ENCODE assay signal across 11 cellular contexts in the genomic region with DNA sequence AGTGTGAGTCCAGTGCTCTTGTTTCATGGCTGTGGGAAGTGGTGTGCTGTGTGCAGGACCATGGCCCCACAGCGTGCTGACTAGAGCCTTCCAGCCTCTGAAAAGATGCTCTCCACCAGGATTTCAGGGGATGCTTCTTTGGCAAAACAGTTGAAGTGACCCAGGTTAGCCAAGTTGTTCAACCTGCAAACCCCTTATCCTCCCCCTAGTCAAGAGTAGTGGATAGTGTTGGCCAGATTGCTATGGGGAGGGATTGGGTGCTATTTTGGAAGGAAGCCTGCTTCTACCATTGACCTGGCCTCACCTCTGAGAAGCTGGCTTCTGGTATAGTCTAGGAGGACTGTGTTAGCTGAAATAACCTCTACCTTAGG. TPM values are rescaled to one million over a fixed set of nuclear protein-coding genes. Genes with fewer than 3 reads are reported as not detected.
DNase-seq lines count a peak whose midpoint lies in the region; ATAC-seq and TF ChIP-seq lines count a peak whose summit lies in the region.
"Had no signal": no experiment of that assay in that cellular context is flagged by ENCODE, and none has a peak within 500 bp of the region (broad histone marks: within the 10 kb centered on the region; RNA-seq: fewer than 3 reads in every experiment).

No MANE protein-coding gene starts in this region.

- H3K4me2 ChIP-seq in HCT116 (ENCODE audit: low read length) = peak overlapping the region; percentile 95; the same call in 1 of the 2 replicates

- no peak overlapping the region for H2AFZ ChIP-seq in HCT116 (ENCODE audit: low read depth, low read length, poor library complexity, severe bottlenecking)

- intact Hi-C loops in HCT116 (cut with micrococcal nuclease) = no loop called here

- peaks cover 21% of the 10 kb centered on the region for H3K36me3 Mint-ChIP-seq in activated T-helper 17 cell treated with anti-CD3 and anti-CD28 coated beads, Interleukin-2, amount 50 U/mL, for 72 hours (ENCODE audit: low read depth)
- H3K36me3 Mint-ChIP-seq in stimulated activated naive B cell treated with anti-CD40 and anti-IgM and Interleukin-4, amounts not matched to agents 10 μg/mL and 1 μg/mL and 100 μg/mL, for 72 hours = no peaks in the 10 kb centered on the region
- H3K36me3 Mint-ChIP-seq: activated naive CD8-positive, alpha-beta T cell treated with anti-CD3 and anti-CD28 coated beads, Interleukin-2, amount 10 ng/mL, durations not matched to agents 7 days and 5 days had no signal

- peaks cover 12 to 24% of the 10 kb centered on the region in 2 experiments for H3K4me1 ChIP-seq in HCT116 (ENCODE audit: control insufficient read depth in 1 of 2, insufficient read depth in 2 of 2, low read length in 2 of 2)

- H3K9ac ChIP-seq in HCT116 (ENCODE audit: low read length) = no peak overlapping the region

- H3K27me3 ChIP-seq in HCT116 (ENCODE audit: insufficient read depth, low read length) = no peaks in the 10 kb centered on the region

- no peaks in the 10 kb centered on the region for H3K9me2 ChIP-seq in HCT116 (ENCODE audit: insufficient read depth)

- no peak for TF ChIP-seq CTCF in HCT116 (IDR thresholded peaks at IDR 0.05 in 2 of 3, conservative IDR thresholded peaks at IDR 0.05 in 1 of 3; ENCODE audit: borderline replicate concordance in 1 of 3, insufficient read depth in 1 of 3, low read depth in 2 of 3, low read length in 2 of 3)
- TF ChIP-seq CTCF in fibroblast of villous mesenchyme (IDR thresholded peaks at IDR 0.05; ENCODE audit: insufficient read depth, low read depth, low read length) = no peak

- no peak overlapping the region for H3K27ac ChIP-seq in HCT116 (ENCODE audit: low read depth, low read length)
- H3K27ac ChIP-seq: neutrophil, WERI-Rb-1 had no signal

- H3K4me1 Mint-ChIP-seq in activated T-helper 17 cell treated with anti-CD3 and anti-CD28 coated beads, Interleukin-2, amount 50 U/mL, for 72 hours = peaks cover 34% of the 10 kb centered on the region
- H3K4me1 Mint-ChIP-seq in stimulated activated naive CD8-positive, alpha-beta T cell treated with anti-CD3 and anti-CD28 coated beads, Interleukin-15, amount 100 ng/mL, for 72 hours = peaks cover 57% of the 10 kb centered on the region
- H3K4me1 Mint-ChIP-seq in stimulated activated naive B cell treated with anti-CD40 and anti-IgM and Interleukin-4, amounts not matched to agents 10 μg/mL and 1 μg/mL and 100 μg/mL, for 72 hours = peaks cover 3 to 24% of the 10 kb centered on the region in 2 donors

- CTCF ChIA-PET in HCT116 (lab: Charles Lee) = no interaction called here

- no peaks in the 10 kb centered on the region for H3K9me3 ChIP-seq in HCT116 (ENCODE audit: control insufficient read depth in 1 of 2, insufficient read depth in 1 of 2, low read depth in 1 of 2, low read length in 2 of 2)
- H3K9me3 ChIP-seq: neutrophil had no signal

- H3K4me3 ChIP-seq in HCT116 (replicated peaks in 1 of 2; ENCODE audit: low read depth in 1 of 2, low read length in 2 of 2) (no peak overlapping the region), fibroblast of villous mesenchyme (ENCODE audit: low read depth, low read length) (peak overlapping the region; percentile 89)

- peaks cover 13% of the 10 kb centered on the region; the same call in 1 of the 2 replicates for H3K79me2 ChIP-seq in HCT116 (ENCODE audit: insufficient read depth, low read length)

- DNase-seq in HCT116 (ENCODE audit: low read depth, low spot score) (no peak), fibroblast of villous mesenchyme (ENCODE audit: low read depth) (no peak), NCI-H1694 (lab: John Stamatoyannopoulos, UW) (no peak)
- no peak for DNase-seq in stimulated activated naive CD8-positive, alpha-beta T cell treated with anti-CD3 and anti-CD28 coated beads, Interleukin-15, amount 100 ng/mL, for 72 hours
- no peak for DNase-seq in stimulated activated naive B cell treated with anti-CD40 and anti-IgM and Interleukin-4, amounts not matched to agents 10 μg/mL and 1 μg/mL and 100 μg/mL, for 72 hours
- DNase-seq: activated naive CD8-positive, alpha-beta T cell treated with anti-CD3 and anti-CD28 coated beads, Interleukin-2, amount 10 ng/mL, durations not matched to agents 7 days and 5 days; glutamatergic neuron; WERI-Rb-1 had no signal

- no peak overlapping the region for H3K27ac Mint-ChIP-seq in activated T-helper 17 cell treated with anti-CD3 and anti-CD28 coated beads, Interleukin-2, amount 50 U/mL, for 72 hours
- no peak overlapping the region for H3K27ac Mint-ChIP-seq in stimulated activated naive CD8-positive, alpha-beta T cell treated with anti-CD3 and anti-CD28 coated beads, Interleukin-15, amount 100 ng/mL, for 72 hours
- H3K27ac Mint-ChIP-seq in stimulated activated naive B cell treated with anti-CD40 and anti-IgM and Interleukin-4, amounts not matched to agents 10 μg/mL and 1 μg/mL and 100 μg/mL, for 72 hours = no peak overlapping the region
- H3K27ac Mint-ChIP-seq: activated naive CD8-positive, alpha-beta T cell treated with anti-CD3 and anti-CD28 coated beads, Interleukin-2, amount 10 ng/mL, durations not matched to agents 7 days and 5 days had no signal

- TF ChIP-seq RAD21 in HCT116 (IDR thresholded peaks at IDR 0.05; ENCODE audit: low read depth) = no peak

- no peaks in the 10 kb centered on the region for H3K9me3 Mint-ChIP-seq in activated T-helper 17 cell treated with anti-CD3 and anti-CD28 coated beads, Interleukin-2, amount 50 U/mL, for 72 hours
- H3K9me3 Mint-ChIP-seq in stimulated activated naive CD8-positive, alpha-beta T cell treated with anti-CD3 and anti-CD28 coated beads, Interleukin-15, amount 100 ng/mL, for 72 hours = no peaks in the 10 kb centered on the region
- no peaks in the 10 kb centered on the region for H3K9me3 Mint-ChIP-seq in stimulated activated naive B cell treated with anti-CD40 and anti-IgM and Interleukin-4, amounts not matched to agents 10 μg/mL and 1 μg/mL and 100 μg/mL, for 72 hours
- H3K9me3 Mint-ChIP-seq: activated naive CD8-positive, alpha-beta T cell treated with anti-CD3 and anti-CD28 coated beads, Interleukin-2, amount 10 ng/mL, durations not matched to agents 7 days and 5 days had no signal

- H3K36me3 ChIP-seq in HCT116 (ENCODE audit: control insufficient read depth in 1 of 2, insufficient read depth in 2 of 2, low read length in 2 of 2) = no peaks in the 10 kb centered on the region
- H3K36me3 ChIP-seq: neutrophil, WERI-Rb-1 had no signal

- no peaks in the 10 kb centered on the region for H3K27me3 Mint-ChIP-seq in activated T-helper 17 cell treated with anti-CD3 and anti-CD28 coated beads, Interleukin-2, amount 50 U/mL, for 72 hours
- no peaks in the 10 kb centered on the region for H3K27me3 Mint-ChIP-seq in stimulated activated naive CD8-positive, alpha-beta T cell treated with anti-CD3 and anti-CD28 coated beads, Interleukin-15, amount 100 ng/mL, for 72 hours
- peaks cover 29 to 63% of the 10 kb centered on the region in 2 donors for H3K27me3 Mint-ChIP-seq in stimulated activated naive B cell treated with anti-CD40 and anti-IgM and Interleukin-4, amounts not matched to agents 10 μg/mL and 1 μg/mL and 100 μg/mL, for 72 hours

- RAD21 ChIA-PET in HCT116 (lab: Charles Lee; ENCODE audit: low non-redundant PET in 1 of 2, low total read pairs in 2 of 2, uncharacterized antibody in 2 of 2, unreplicated experiment in 2 of 2) = no interaction called here

- BruUV-seq in HCT116 (replicated peaks; lab: Mats Ljungman, UMichigan) = no TSS peak

- POLR2A ChIA-PET in HCT116 (lab: Charles Lee) = no interaction called here

- H3K4me3 Mint-ChIP-seq in activated T-helper 17 cell treated with anti-CD3 and anti-CD28 coated beads, Interleukin-2, amount 50 U/mL, for 72 hours = peak overlapping the region; percentile 71
- peak overlapping the region; percentile 84 to 86 for H3K4me3 Mint-ChIP-seq in stimulated activated naive CD8-positive, alpha-beta T cell treated with anti-CD3 and anti-CD28 coated beads, Interleukin-15, amount 100 ng/mL, for 72 hours
- no peak overlapping the region for H3K4me3 Mint-ChIP-seq in stimulated activated naive B cell treated with anti-CD40 and anti-IgM and Interleukin-4, amounts not matched to agents 10 μg/mL and 1 μg/mL and 100 μg/mL, for 72 hours

- no peaks in the 10 kb centered on the region for H4K20me1 ChIP-seq in HCT116 (ENCODE audit: insufficient read depth)

- ATAC-seq in HCT116 = no peak
- ATAC-seq in activated T-helper 17 cell treated with anti-CD3 and anti-CD28 coated beads, Interleukin-2, amount 50 U/mL, for 72 hours (replicated peaks) = no peak
- no peak for ATAC-seq in stimulated activated naive CD8-positive, alpha-beta T cell treated with anti-CD3 and anti-CD28 coated beads, Interleukin-15, amount 100 ng/mL, for 72 hours
- no peak for ATAC-seq in stimulated activated naive B cell treated with anti-CD40 and anti-IgM and Interleukin-4, amounts not matched to agents 10 μg/mL and 1 μg/mL and 100 μg/mL, for 72 hours (replicated peaks)
- no peak for ATAC-seq in GM21390 (IDR thresholded peaks at IDR 0.05; ENCODE audit: unreplicated experiment)

- TF ChIP-seq POLR2A in HCT116 (IDR thresholded peaks at IDR 0.05; ENCODE audit: borderline replicate concordance, extremely low read depth, insufficient read depth, insufficient read length) = no peak

TF ChIP-seq in HCT116, 20 proteins besides CTCF, POLR2A, EP300 and RAD21:
- TF ChIP-seq TCF7L2 (IDR thresholded peaks at IDR 0.05; ENCODE audit: borderline replicate concordance, extremely low read depth, insufficient read depth, insufficient read length) (no peak), CBX3 (IDR thresholded peaks at IDR 0.05; ENCODE audit: low read depth) (no peak), YY1 (IDR thresholded peaks at IDR 0.05; ENCODE audit: extremely low read depth, insufficient replicate concordance, low read depth, low read length) (no peak), SRF (IDR thresholded peaks at IDR 0.05; ENCODE audit: low read depth) (no peak), EZH2phosphoT487 (IDR thresholded peaks at IDR 0.05; ENCODE audit: borderline replicate concordance) (no peak), SP1 (IDR thresholded peaks at IDR 0.05; ENCODE audit: low read depth) (no peak)
- TF ChIP-seq, protein P1, sequence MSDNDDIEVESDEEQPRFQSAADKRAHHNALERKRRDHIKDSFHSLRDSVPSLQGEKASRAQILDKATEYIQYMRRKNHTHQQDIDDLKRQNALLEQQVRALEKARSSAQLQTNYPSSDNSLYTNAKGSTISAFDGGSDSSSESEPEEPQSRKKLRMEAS (IDR thresholded peaks at IDR 0.05) = no peak
TF ChIP-seq in HCT116: peak in this region for 0.

RNA-seq across cellular contexts. Expression of a gene that starts 1.7 kb away (rescaled TPM):
- total RNA-seq in HCT116 (2021; ENCODE audit: unreplicated experiment) = 37.4 TPM
- 31.3 and 42.8 TPM in 2 replicates for polyA plus RNA-seq in HCT116 (2012)
- total RNA-seq in activated T-helper 17 cell treated with anti-CD3 and anti-CD28 coated beads, Interleukin-2, amount 50 U/mL, for 72 hours = 100 to 1,000 TPM; 127 to 253 TPM
- total RNA-seq in fibroblast of villous mesenchyme = 164 and 323 TPM in 2 replicates

Comparison
In these comparisons a context has a peak if more than half of its experiments do, and no peak if none do; other contexts are left out.
1. H3K4me3 Mint-ChIP-seq: peak in activated T-helper 17 cell treated with anti-CD3 and anti-CD28 coated beads, Interleukin-2, amount 50 U/mL, for 72 hours (single experiment) and stimulated activated naive CD8-positive, alpha-beta T cell treated with anti-CD3 and anti-CD28 coated beads, Interleukin-15, amount 100 ng/mL, for 72 hours (2 of 2); none in stimulated activated naive B cell treated with anti-CD40 and anti-IgM and Interleukin-4, amounts not matched to agents 10 μg/mL and 1 μg/mL and 100 μg/mL, for 72 hours (0 of 2).